ENCODE assay signal across 20 cellular contexts in the genomic region with DNA sequence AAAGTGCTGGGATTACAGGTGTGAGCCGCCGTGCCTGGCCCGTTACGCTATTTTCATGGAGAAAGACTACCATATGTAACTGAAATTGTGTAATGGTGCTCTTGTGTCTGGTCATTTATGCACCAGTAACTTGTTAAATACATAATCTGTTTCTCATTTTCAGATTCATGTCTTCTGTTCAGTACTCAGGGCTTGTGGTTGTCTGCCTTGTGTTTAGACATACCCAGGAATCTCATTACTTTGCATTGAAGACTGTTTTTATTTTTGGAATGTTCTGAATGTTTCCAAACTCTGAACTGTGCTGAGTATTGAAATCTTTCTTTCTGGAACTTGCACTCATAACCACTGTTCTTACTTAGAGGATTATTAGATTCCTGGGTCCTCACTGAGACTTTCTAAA. TPM values are rescaled to one million over a fixed set of nuclear protein-coding genes. Genes with fewer than 3 reads are reported as not detected.
DNase-seq lines count a peak whose midpoint lies in the region; ATAC-seq and TF ChIP-seq lines count a peak whose summit lies in the region.
"Had no signal": no experiment of that assay in that cellular context is flagged by ENCODE, and none has a peak within 500 bp of the region (broad histone marks: within the 10 kb centered on the region; RNA-seq: fewer than 3 reads in every experiment).

No MANE protein-coding gene starts in this region.

- H3K4me1 Mint-ChIP-seq in activated CD4-positive, alpha-beta T cell treated with anti-CD3 and anti-CD28 coated beads, Interleukin-2, amount 10 ng/mL, durations not matched to agents 24 days and 14 days, result peaks cover 6% of the 10 kb centered on the region

- no peaks in the 10 kb centered on the region for H3K36me3 Mint-ChIP-seq in activated CD4-positive, alpha-beta T cell treated with anti-CD3 and anti-CD28 coated beads, Interleukin-2, amount 10 ng/mL, durations not matched to agents 24 days and 14 days (ENCODE audit: low read depth)

- no peaks in the 10 kb centered on the region for H3K27me3 ChIP-seq in smooth muscle cell (ENCODE audit: low read depth)
- H3K27me3 ChIP-seq: suprapubic skin had no signal

- peaks cover 12% of the 10 kb centered on the region for H3K4me1 ChIP-seq in smooth muscle cell (ENCODE audit: low read depth)

- H3K27ac ChIP-seq in smooth muscle cell (ENCODE audit: low read depth), result peak overlapping the region; percentile 71
- H3K27ac ChIP-seq: HL-60, suprapubic skin had no signal

- 79% methylated on average over 4 of the region's 4 CpGs for WGBS in smooth muscle cell (ENCODE audit: low lambda C conversion rate)

- no peak overlapping the region for H2AFZ ChIP-seq in smooth muscle cell (ENCODE audit: low read depth)

- H3K27me3 Mint-ChIP-seq in activated CD4-positive, alpha-beta T cell treated with anti-CD3 and anti-CD28 coated beads, Interleukin-2, amount 10 ng/mL, durations not matched to agents 24 days and 14 days, result no peaks in the 10 kb centered on the region
- H3K27me3 Mint-ChIP-seq: activated naive CD4-positive, alpha-beta T cell treated with anti-CD3 and anti-CD28 coated beads, Interleukin-2, amount 50 U/mL, for 24 hours had no signal

- intact Hi-C loops in activated CD4-positive, alpha-beta T cell treated with anti-CD3 and anti-CD28 coated beads, Interleukin-2, amount 10 ng/mL, durations not matched to agents 24 days and 14 days (cut with micrococcal nuclease), result no loop called here

- H3K36me3 ChIP-seq in smooth muscle cell (ENCODE audit: low read depth), result no peaks in the 10 kb centered on the region
- H3K36me3 ChIP-seq: suprapubic skin had no signal

- no peak overlapping the region for H3K27ac Mint-ChIP-seq in activated CD4-positive, alpha-beta T cell treated with anti-CD3 and anti-CD28 coated beads, Interleukin-2, amount 10 ng/mL, durations not matched to agents 24 days and 14 days
- H3K27ac Mint-ChIP-seq: activated naive CD4-positive, alpha-beta T cell treated with anti-CD3 and anti-CD28 coated beads, Interleukin-2, amount 50 U/mL, for 24 hours had no signal

- H3K4me3 Mint-ChIP-seq in activated CD4-positive, alpha-beta T cell treated with anti-CD3 and anti-CD28 coated beads, Interleukin-2, amount 10 ng/mL, durations not matched to agents 24 days and 14 days, result no peak overlapping the region
- H3K4me3 Mint-ChIP-seq: activated naive CD4-positive, alpha-beta T cell treated with anti-CD3 and anti-CD28 coated beads, Interleukin-2, amount 50 U/mL, for 24 hours had no signal

- DNase-seq in fibroblast of mammary gland (ENCODE audit: low read depth) (peak; percentile 66), smooth muscle cell (lab: John Stamatoyannopoulos, UW; ENCODE audit: unreplicated experiment) (no peak)
- DNase-seq in activated CD4-positive, alpha-beta T cell treated with anti-CD3 and anti-CD28 coated beads, Interleukin-2, amount 10 ng/mL, durations not matched to agents 24 days and 14 days, result no peak
- DNase-seq: activated CD4-positive, alpha-beta T cell treated with anti-CD3 and anti-CD28 coated beads, Interleukin-2, amount 50 U/mL, for 48 hours; activated T-cell treated with anti-CD3 and anti-CD28 coated beads, Interleukin-2, amount 50 U/mL, for 1 hour; C1 segment of cervical spinal cord; central memory CD4-positive, alpha-beta T cell; NCI-H2029 treated with DMSO at 0.1 percent for 48 hours; NCI-H69; OCI-M1; SIG-M5 had no signal

- ATAC-seq in GM18498 (IDR thresholded peaks at IDR 0.05; ENCODE audit: unreplicated experiment) (peak; percentile 60), HG03135 (IDR thresholded peaks at IDR 0.05; ENCODE audit: unreplicated experiment) (peak; percentile 56), HG02610 (IDR thresholded peaks at IDR 0.05; ENCODE audit: unreplicated experiment) (no peak), GM19324 (IDR thresholded peaks at IDR 0.05; ENCODE audit: low FRiP score, unreplicated experiment) (no peak)
- ATAC-seq: K562 had no signal

- TF ChIP-seq CTCF in fibroblast of mammary gland (conservative IDR thresholded peaks at IDR 0.05; ENCODE audit: control insufficient read depth, insufficient read depth, low read depth, low read length) (no peak), smooth muscle cell (IDR thresholded peaks at IDR 0.05; ENCODE audit: borderline replicate concordance, insufficient read depth, poor library complexity, severe bottlenecking) (no peak)

- peak overlapping the region; percentile 1 for H3K4me2 ChIP-seq in smooth muscle cell

- H3K4me3 ChIP-seq in fibroblast of mammary gland (ENCODE audit: control insufficient read depth, low read depth, low read length) (no peak overlapping the region), smooth muscle cell (no peak overlapping the region)
- H3K4me3 ChIP-seq: K562, skin epidermis, suprapubic skin had no signal

- H3K9me3 ChIP-seq in smooth muscle cell (replicated peaks; ENCODE audit: low read depth), result no peaks in the 10 kb centered on the region
- H3K9me3 ChIP-seq: suprapubic skin had no signal

- peaks cover 5% of the 10 kb centered on the region for H4K20me1 ChIP-seq in smooth muscle cell (ENCODE audit: low read depth)

- H3F3A ChIP-seq in smooth muscle cell (ENCODE audit: low read depth), result peaks cover 13% of the 10 kb centered on the region

- H3K79me2 ChIP-seq in smooth muscle cell (ENCODE audit: low read depth), result peaks cover 79% of the 10 kb centered on the region

- no peaks in the 10 kb centered on the region for H3K9me3 Mint-ChIP-seq in activated CD4-positive, alpha-beta T cell treated with anti-CD3 and anti-CD28 coated beads, Interleukin-2, amount 10 ng/mL, durations not matched to agents 24 days and 14 days
- H3K9me3 Mint-ChIP-seq: activated naive CD4-positive, alpha-beta T cell treated with anti-CD3 and anti-CD28 coated beads, Interleukin-2, amount 50 U/mL, for 24 hours had no signal

- H3K9ac ChIP-seq in smooth muscle cell (ENCODE audit: low read depth), result no peak overlapping the region

RNA-seq across cellular contexts. Expression of a gene that starts 52.8 kb away (rescaled TPM):
- total RNA-seq in smooth muscle cell, result 150 and 182 TPM in 2 replicates
- polyA plus RNA-seq in smooth muscle cell, result 129 and 144 TPM in 2 replicates
- 16.5 and 17.8 TPM in 2 replicates for total RNA-seq in activated CD4-positive, alpha-beta T cell treated with anti-CD3 and anti-CD28 coated beads, Interleukin-2, amount 10 ng/mL, durations not matched to agents 24 days and 14 days

Comparison
In these comparisons a context has a peak if more than half of its experiments do, and no peak if none do; other contexts are left out.
1. ATAC-seq: peak in GM18498 (single experiment) and HG03135 (single experiment); none in HG02610 (single experiment) and GM19324 (single experiment).